14 cellular contexts compared by ENCODE assay signal in the genomic region with DNA sequence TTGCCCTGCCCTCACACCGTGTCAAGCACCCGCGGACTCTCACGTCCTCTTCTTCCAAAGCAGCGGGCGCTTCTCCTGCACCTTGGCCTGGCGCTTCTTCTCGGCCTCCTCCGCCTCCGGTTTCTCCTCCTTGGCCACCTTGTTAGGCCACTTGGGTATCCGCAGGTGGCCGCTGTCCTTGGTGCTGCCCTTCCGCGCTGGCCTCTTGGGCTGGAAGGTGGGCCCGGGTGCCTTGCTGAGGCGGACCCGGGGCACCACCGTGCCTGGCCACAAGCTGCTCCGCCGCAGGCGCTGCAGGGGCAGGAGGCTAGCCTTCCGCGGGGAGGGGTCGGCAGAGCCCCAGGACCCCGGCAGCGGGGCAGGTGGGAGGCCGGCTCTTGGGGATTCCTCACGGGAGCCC. TPM values are rescaled to one million over a fixed set of nuclear protein-coding genes. Genes with fewer than 3 reads are reported as not detected.
"Had no signal": no experiment of that assay in that cellular context is flagged by ENCODE, and none has a peak within 500 bp of the region (broad histone marks: within the 10 kb centered on the region; RNA-seq: fewer than 3 reads in every experiment).

No MANE protein-coding gene starts in this region.

RNA-seq across cellular contexts. Expression of a gene that starts 10.7 kb away (rescaled TPM):
- total RNA-seq: activated B cell treated with CpG ODN at 0.5 μM for 24 hours; activated CD8-positive, alpha-beta T cell treated with anti-CD3 and anti-CD28 coated beads for 36 hours; activated T-cell treated with anti-CD3 and anti-CD28 coated beads, Interleukin-2, amount 50 U/mL, for 4 hours; activated T-helper 17 cell treated with anti-CD3 and anti-CD28 coated beads, Interleukin-2, amount 50 U/mL, for 72 hours; astrocyte; body of pancreas; chondrocyte; dermis blood vessel endothelial cell; esophagus muscularis mucosa; foreskin keratinocyte; gastrocnemius medialis; heart left ventricle; T-helper 17 cell had no signal
- polyA plus RNA-seq: adipose tissue, foreskin keratinocyte, heart left ventricle had no signal

RNA-seq across cellular contexts. Expression of a gene that starts 19.6 kb away (rescaled TPM):
- total RNA-seq: activated B cell treated with CpG ODN at 0.5 μM for 24 hours; activated CD8-positive, alpha-beta T cell treated with anti-CD3 and anti-CD28 coated beads for 36 hours; activated T-cell treated with anti-CD3 and anti-CD28 coated beads, Interleukin-2, amount 50 U/mL, for 4 hours; activated T-helper 17 cell treated with anti-CD3 and anti-CD28 coated beads, Interleukin-2, amount 50 U/mL, for 72 hours; astrocyte; body of pancreas; chondrocyte; dermis blood vessel endothelial cell; esophagus muscularis mucosa; foreskin keratinocyte; gastrocnemius medialis; heart left ventricle; T-helper 17 cell had no signal
- polyA plus RNA-seq: adipose tissue, foreskin keratinocyte, heart left ventricle had no signal
